In the genomic region with DNA sequence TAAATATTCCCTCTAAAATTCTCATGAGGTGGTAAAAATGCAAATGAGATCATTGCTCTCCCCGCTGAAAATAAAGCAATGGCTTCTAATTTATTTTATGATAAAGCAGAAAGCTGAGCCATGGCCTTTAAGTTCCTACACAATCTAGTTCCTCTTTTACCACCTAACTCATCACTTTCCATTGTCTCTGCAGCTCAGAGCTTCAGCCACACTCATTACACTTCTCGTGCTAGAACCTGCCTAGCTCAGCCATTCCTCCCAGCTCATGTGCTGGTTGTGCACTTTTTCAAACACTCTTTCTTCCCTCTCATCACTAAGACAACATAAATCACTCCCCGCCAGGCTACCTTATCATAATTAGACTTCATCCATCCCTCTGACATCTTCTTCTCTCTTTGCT, we compare ENCODE assay signal across 18 cellular contexts.
"Had no signal": no experiment of that assay in that cellular context is flagged by ENCODE, and none has a peak within 500 bp of the region (broad histone marks: within the 10 kb centered on the region; RNA-seq: fewer than 3 reads in every experiment).

No MANE protein-coding gene starts in this region.

- H3K4me1 ChIP-seq: parathyroid adenoma had no signal

- ATAC-seq: activated CD8-positive, alpha-beta T cell treated with anti-CD3 and anti-CD28 coated beads for 36 hours; left colon; naive thymus-derived CD4-positive, alpha-beta T cell; stimulated activated naive CD8-positive, alpha-beta T cell treated with anti-CD3 and anti-CD28 coated beads, Interleukin-15, Interleukin-2, amounts not matched to agents 100 U/mL and 50 U/mL, for 24 hours; T-cell; WTC11 had no signal

- H3K27ac ChIP-seq: parathyroid adenoma, skin epidermis had no signal

- DNase-seq: activated CD4-positive, alpha-beta T cell treated with anti-CD3 and anti-CD28 coated beads for 4 hours; activated CD8-positive, alpha-beta T cell treated with anti-CD3 and anti-CD28 coated beads for 36 hours; activated effector memory CD4-positive, alpha-beta T cell treated with anti-CD3 and anti-CD28 coated beads, Interleukin-2, amount 50 U/mL, for 16 hours; activated T-cell treated with anti-CD3 and anti-CD28 coated beads, Interleukin-2, amount 50 U/mL, for 48 hours; amniotic stem cell; mammary epithelial cell; naive thymus-derived CD4-positive, alpha-beta T cell; stimulated activated CD4-positive, alpha-beta T cell treated with anti-CD3 and anti-CD28 coated beads, Interleukin-4, amount 100 ng/mL, for 4 hours; stimulated activated CD8-positive, alpha-beta memory T cell treated with anti-CD3 and anti-CD28 coated beads, Interleukin-4, amount 100 ng/mL, for 48 hours; stimulated activated naive CD8-positive, alpha-beta T cell treated with anti-CD3 and anti-CD28 coated beads, Interleukin-15, Interleukin-2, amounts not matched to agents 100 U/mL and 50 U/mL, for 24 hours; T-cell; T1000; trophoblast cell had no signal

- H3K4me3 ChIP-seq: skin epidermis had no signal

- FAIRE-seq: endometrium had no signal
